Comparison of ENCODE assay signal across 8 cellular contexts in the genomic region with DNA sequence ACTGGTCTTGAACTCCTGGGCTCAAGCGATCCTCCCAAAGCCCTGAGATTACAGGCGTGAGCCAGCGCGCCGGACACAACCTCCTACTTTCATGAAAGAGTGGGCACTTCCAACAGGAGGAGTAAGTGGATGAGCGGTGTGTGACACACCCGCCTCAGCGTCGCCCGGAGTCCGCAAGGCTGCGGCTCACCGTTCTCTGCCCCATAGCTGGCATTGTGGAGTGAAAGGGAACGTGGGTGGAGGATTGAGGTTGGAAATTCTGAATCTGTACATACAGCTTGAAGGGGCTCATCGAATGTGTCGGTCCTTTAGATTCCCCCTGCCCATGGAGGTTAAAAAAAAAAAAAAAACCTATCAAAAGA. TPM values are rescaled to one million over a fixed set of nuclear protein-coding genes. Genes with fewer than 3 reads are reported as not detected.
DNase-seq lines count a peak whose midpoint lies in the region; ATAC-seq and TF ChIP-seq lines count a peak whose summit lies in the region.

No MANE protein-coding gene starts in this region.

- H3K4me3 Mint-ChIP-seq in type B pancreatic cell: peak overlapping the region; percentile 94

- peak overlapping the region; percentile 88 for H3K27ac Mint-ChIP-seq in type B pancreatic cell

- peak overlapping the region; percentile 67 for H3K4me3 ChIP-seq in fibroblast of pulmonary artery (replicated peaks; ENCODE audit: low read depth, low read length)

- H3K36me3 Mint-ChIP-seq in type B pancreatic cell: peaks cover 3% of the 10 kb centered on the region

- TF ChIP-seq CTCF in fibroblast of pulmonary artery (IDR thresholded peaks at IDR 0.05; ENCODE audit: low read length, missing control alignments): no peak
- TF ChIP-seq CTCF in omental fat pad (IDR thresholded peaks at IDR 0.05): no peak
- no peak for TF ChIP-seq CTCF in type B pancreatic cell (conservative IDR thresholded peaks at IDR 0.05)

- H3K27me3 Mint-ChIP-seq in type B pancreatic cell: no peaks in the 10 kb centered on the region

- H3K4me1 Mint-ChIP-seq in type B pancreatic cell (ENCODE audit: unreplicated experiment): peaks cover 57% of the 10 kb centered on the region

- ATAC-seq in GM21367 (IDR thresholded peaks at IDR 0.05; ENCODE audit: unreplicated experiment): peak; percentile 25
- ATAC-seq in omental fat pad (ENCODE audit: low FRiP score): peak; percentile 65

- no peaks in the 10 kb centered on the region for H3K9me3 Mint-ChIP-seq in type B pancreatic cell

- DNase-seq in CD1c-positive myeloid dendritic cell (ENCODE audit: extremely low spot score) (peak; percentile 43), HuH-7.5 (ENCODE audit: low spot score) (peak; percentile 56), fibroblast of pulmonary artery (ENCODE audit: low read depth) (no peak), omental fat pad (ENCODE audit: low spot score) (no peak), type B pancreatic cell (ENCODE audit: extremely low spot score, unreplicated experiment) (no peak), NK-92 (lab: John Stamatoyannopoulos, UW; ENCODE audit: unreplicated experiment) (no peak)
- peak; percentile 33 to 44 (median 37) for DNase-seq in activated CD8-positive, alpha-beta memory T cell treated with anti-CD3 and anti-CD28 coated beads for 48 hours (ENCODE audit: low read depth in 2 of 3, low spot score in 2 of 3)

RNA-seq across cellular contexts. Expression of gene PRXL2A, which starts 0.5 kb away (rescaled TPM):
- total RNA-seq in omental fat pad (100 to 1,000 TPM; 218 to 456 (median 415) TPM), type B pancreatic cell (ENCODE audit: low replicate concordance) (73.5 and 89.2 TPM in 2 replicates)

RNA-seq across cellular contexts. Expression of gene TSPAN14, which starts 46.3 kb away (rescaled TPM):
- total RNA-seq in omental fat pad: 100 to 1,000 TPM in 2 of 4 donors, 10 to 100 TPM in 2; 42.4 to 114 (median 91.6) TPM
- total RNA-seq in type B pancreatic cell (ENCODE audit: low replicate concordance): 111 and 159 TPM in 2 replicates

RNA-seq across cellular contexts. Expression of gene DYDC2, which starts 51.2 kb away (rescaled TPM):
- total RNA-seq in omental fat pad (not detected), type B pancreatic cell (ENCODE audit: low replicate concordance) (1.1 TPM in 1 of 2 replicates, not detected in the other)

RNA-seq across cellular contexts. Expression of gene DYDC1, which starts 51.3 kb away (rescaled TPM):
- total RNA-seq in omental fat pad (not detected), type B pancreatic cell (ENCODE audit: low replicate concordance) (0.46 TPM in 1 of 2 replicates, not detected in the other)

Comparison
In these comparisons a context has a peak if more than half of its experiments do, and no peak if none do; other contexts are left out.
1. DNase-seq: peak in CD1c-positive myeloid dendritic cell (single experiment), HuH-7.5 (single experiment) and activated CD8-positive, alpha-beta memory T cell treated with anti-CD3 and anti-CD28 coated beads for 48 hours (3 of 3); none in fibroblast of pulmonary artery (single experiment), omental fat pad (single experiment), type B pancreatic cell (single experiment) and NK-92 (single experiment).